In the genomic region with DNA sequence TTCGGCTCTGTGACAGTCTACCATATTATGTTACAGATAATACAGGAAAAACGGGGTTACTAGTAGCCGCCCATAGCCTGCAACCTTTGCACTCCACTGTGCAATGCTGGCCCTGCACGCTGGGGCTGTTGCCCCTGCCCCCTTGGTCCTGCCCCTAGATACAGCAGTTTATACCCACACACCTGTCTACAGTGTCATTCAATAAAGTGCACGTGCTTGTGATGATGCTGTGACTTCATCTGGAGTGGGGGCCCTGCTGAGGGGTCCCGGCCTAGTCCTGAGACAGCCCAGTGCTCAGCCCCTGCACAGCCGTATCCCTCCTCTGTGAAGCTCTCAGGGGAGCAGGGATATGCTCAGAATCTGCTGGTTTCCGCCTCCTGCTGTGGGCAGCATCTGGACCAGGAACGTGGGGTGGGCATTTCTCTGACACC, we compare ENCODE assay signal across 11 cellular contexts. TPM values are rescaled to one million over a fixed set of nuclear protein-coding genes. Genes with fewer than 3 reads are reported as not detected.
A peak's percentile ranks its signal among the peaks of the same experiment; 100 is the strongest.
DNase-seq lines count a peak whose midpoint lies in the region; ATAC-seq and TF ChIP-seq lines count a peak whose summit lies in the region.
"Had no signal": no experiment of that assay in that cellular context is flagged by ENCODE, and none has a peak within 500 bp of the region (broad histone marks: within the 10 kb centered on the region; RNA-seq: fewer than 3 reads in every experiment).

No MANE protein-coding gene starts in this region.

- peaks cover 2% of the 10 kb centered on the region for H3K36me3 Mint-ChIP-seq in neural crest cell (ENCODE audit: low read depth)

- no peak overlapping the region for H2AFZ ChIP-seq in fibroblast of lung (ENCODE audit: low read length)

- H3K36me3 ChIP-seq in BLaER1 (peaks cover 10% of the 10 kb centered on the region), fibroblast of lung (ENCODE audit: control insufficient read depth, insufficient read depth, low read length) (peaks cover 1% of the 10 kb centered on the region), BE2C (no peaks in the 10 kb centered on the region)

- peaks cover 7% of the 10 kb centered on the region for H3K79me2 ChIP-seq in fibroblast of lung (ENCODE audit: control insufficient read depth, insufficient read depth, low read length)

- CTCF ChIA-PET in RWPE1 (lab: Yijun Ruan, JAX), result interaction anchor here (0.6 kb wide), 1 partner anchor 1234 kb away, joined by 4 read pairs; no protein-coding TSS in a partner anchor

- H3K4me3 ChIP-seq in BLaER1 (peak overlapping the region; percentile 70), fibroblast of lung (replicated peaks in 1 of 4; ENCODE audit: control extremely low read depth in 1 of 4, insufficient read depth in 1 of 4, low read depth in 3 of 4, low read length in 4 of 4) (peak overlapping the region in 2 of 4 experiments; percentile 41 to 64), BE2C (ENCODE audit: low read depth, low read length) (no peak overlapping the region)

- TF ChIP-seq CTCF in RWPE1 (conservative IDR thresholded peaks at IDR 0.05; ENCODE audit: low read depth) (no peak), fibroblast of lung (conservative IDR thresholded peaks at IDR 0.05 in 1 of 2, IDR thresholded peaks at IDR 0.05 in 1 of 2; ENCODE audit: low read depth in 1 of 2, low read length in 2 of 2) (no peak), neural crest cell (conservative IDR thresholded peaks at IDR 0.05) (no peak), BE2C (IDR thresholded peaks at IDR 0.05; ENCODE audit: low read depth, low read length) (no peak)

- H3K27ac ChIP-seq in BLaER1, result peak overlapping the region; percentile 86
- peak overlapping the region; percentile 96 for H3K27ac ChIP-seq in RWPE1
- H3K27ac ChIP-seq in fibroblast of lung (ENCODE audit: insufficient read depth, low read length), result no peak overlapping the region

- H3K4me1 ChIP-seq in BLaER1 (peaks cover 64% of the 10 kb centered on the region), fibroblast of lung (ENCODE audit: control insufficient read depth, extremely low read depth, insufficient read depth, low read length) (peaks cover 10% of the 10 kb centered on the region), BE2C (no peaks in the 10 kb centered on the region)

- peak overlapping the region; percentile 85 for H3K4me2 ChIP-seq in BLaER1
- H3K4me2 ChIP-seq in fibroblast of lung (ENCODE audit: extremely low read depth, insufficient read depth, low read length), result peak overlapping the region; percentile 48

- ATAC-seq in HG02884 (IDR thresholded peaks at IDR 0.05; ENCODE audit: unreplicated experiment) (no peak), HG03280 (IDR thresholded peaks at IDR 0.05; ENCODE audit: unreplicated experiment) (no peak)

- peak overlapping the region; percentile 83 for H3K4me3 Mint-ChIP-seq in neural crest cell

- POLR2A ChIA-PET in RWPE1 (lab: Yijun Ruan, JAX; ENCODE audit: low non-redundant PET), result no interaction called here

- peaks cover 34% of the 10 kb centered on the region for H3K4me1 Mint-ChIP-seq in neural crest cell

- no peaks in the 10 kb centered on the region for H3K9me3 ChIP-seq in BLaER1
- no peaks in the 10 kb centered on the region for H3K9me3 ChIP-seq in fibroblast of lung (ENCODE audit: control insufficient read depth, insufficient read depth, low read depth, low read length)
- no peaks in the 10 kb centered on the region for H3K9me3 ChIP-seq in BE2C

- DNase-seq in RWPE1 (ENCODE audit: low spot score) (no peak), fibroblast of lung (ENCODE audit: low read depth in 2 of 2) (no peak), neural crest cell (ENCODE audit: low read depth, low spot score) (no peak), BE2C (no peak), DMS79 treated with DMSO at 0.1 percent for 48 hours (lab: John Stamatoyannopoulos, UW) (no peak)
- DNase-seq: GDM1; stimulated activated CD4-positive, alpha-beta T cell treated with anti-CD3 and anti-CD28 coated beads, Interleukin-4, amount 100 ng/mL, for 4 hours had no signal

- H3K27me3 ChIP-seq in BLaER1 (no peaks in the 10 kb centered on the region), fibroblast of lung (ENCODE audit: control insufficient read depth, insufficient read depth, low read length) (no peaks in the 10 kb centered on the region), BE2C (peaks cover 5% of the 10 kb centered on the region)

- H3K9ac ChIP-seq in BLaER1, result peak overlapping the region; percentile 75
- H3K9ac ChIP-seq in fibroblast of lung (ENCODE audit: insufficient read depth, low read length), result no peak overlapping the region

- peaks cover 62% of the 10 kb centered on the region for H3K27me3 Mint-ChIP-seq in neural crest cell (ENCODE audit: low read depth)

- H3K9me3 Mint-ChIP-seq in neural crest cell, result no peaks in the 10 kb centered on the region

- H3K27ac Mint-ChIP-seq in neural crest cell (ENCODE audit: unreplicated experiment), result no peak overlapping the region

- no peaks in the 10 kb centered on the region for H4K20me1 ChIP-seq in BLaER1
- no peaks in the 10 kb centered on the region for H4K20me1 ChIP-seq in fibroblast of lung (ENCODE audit: control insufficient read depth, extremely low read depth, insufficient read depth, low read length)

RNA-seq across cellular contexts. Expression of gene IFITM1, which starts 1.2 kb away (rescaled TPM):
- total RNA-seq in fibroblast of lung (21.1 and 41.6 TPM in 2 replicates), neural crest cell (2.0 and 2.3 TPM in 2 replicates)
- polyA plus RNA-seq in fibroblast of lung, result 54.9 and 93.0 TPM in 2 replicates
- 57.9 and 94.3 TPM in 2 replicates for polyA plus RNA-seq in fibroblast of lung (2012)
- polyA minus RNA-seq in fibroblast of lung (ENCODE audit: low replicate concordance), result 219 and 381 TPM in 2 replicates
- polyA plus RNA-seq in BE2C (2012; ENCODE audit: insufficient read depth, insufficient read length, low read depth), result not detected

RNA-seq across cellular contexts. Expression of gene IFITM3, which starts 5.6 kb away (rescaled TPM):
- 74.1 and 76.0 TPM in 2 replicates for total RNA-seq in fibroblast of lung
- polyA plus RNA-seq in fibroblast of lung, result 482 and 876 TPM in 2 replicates
- 1,434 and 2,771 TPM in 2 replicates for polyA plus RNA-seq in fibroblast of lung (2012)
- polyA minus RNA-seq in fibroblast of lung (ENCODE audit: low replicate concordance), result 1,383 and 3,346 TPM in 2 replicates
- 156 and 165 TPM in 2 replicates for total RNA-seq in neural crest cell
- 2.7 TPM for polyA plus RNA-seq in BE2C (2012; ENCODE audit: insufficient read depth, insufficient read length, low read depth)

RNA-seq across cellular contexts. Expression of gene IFITM2, which starts 7.5 kb away (rescaled TPM):
- 51.2 and 96.8 TPM in 2 replicates for total RNA-seq in fibroblast of lung
- polyA plus RNA-seq in fibroblast of lung, result 434 and 714 TPM in 2 replicates
- 815 and 1,567 TPM in 2 replicates for polyA plus RNA-seq in fibroblast of lung (2012)
- polyA minus RNA-seq in fibroblast of lung (ENCODE audit: low replicate concordance), result 887 and 1,750 TPM in 2 replicates
- 55.0 and 67.2 TPM in 2 replicates for total RNA-seq in neural crest cell
- 5.4 TPM for polyA plus RNA-seq in BE2C (2012; ENCODE audit: insufficient read depth, insufficient read length, low read depth)

RNA-seq across cellular contexts. Expression of gene IFITM5, which starts 15.7 kb away (rescaled TPM):
- total RNA-seq in fibroblast of lung (0.50 TPM in 1 of 2 replicates, not detected in the other), neural crest cell (not detected in 2 replicates)
- polyA plus RNA-seq in fibroblast of lung, result not detected in 2 replicates
- not detected in 2 replicates for polyA plus RNA-seq in fibroblast of lung (2012)
- polyA minus RNA-seq in fibroblast of lung (ENCODE audit: low replicate concordance), result not detected in 2 replicates
- not detected for polyA plus RNA-seq in BE2C (2012; ENCODE audit: insufficient read depth, insufficient read length, low read depth)
- total RNA-seq: dermis microvascular lymphatic vessel endothelial cell had no signal

RNA-seq across cellular contexts. Expression of gene PGGHG, which starts 26.1 kb away (rescaled TPM):
- total RNA-seq in fibroblast of lung (8.4 and 8.5 TPM in 2 replicates), neural crest cell (23.2 and 25.1 TPM in 2 replicates)
- polyA plus RNA-seq in fibroblast of lung, result 3.1 and 4.6 TPM in 2 replicates
- polyA plus RNA-seq in fibroblast of lung (2012), result 4.2 and 6.8 TPM in 2 replicates
- 2.1 and 5.6 TPM in 2 replicates for polyA minus RNA-seq in fibroblast of lung (ENCODE audit: low replicate concordance)
- 0.51 TPM for polyA plus RNA-seq in BE2C (2012; ENCODE audit: insufficient read depth, insufficient read length, low read depth)
